Comparison of ENCODE assay signal across 11 cellular contexts in the genomic region with DNA sequence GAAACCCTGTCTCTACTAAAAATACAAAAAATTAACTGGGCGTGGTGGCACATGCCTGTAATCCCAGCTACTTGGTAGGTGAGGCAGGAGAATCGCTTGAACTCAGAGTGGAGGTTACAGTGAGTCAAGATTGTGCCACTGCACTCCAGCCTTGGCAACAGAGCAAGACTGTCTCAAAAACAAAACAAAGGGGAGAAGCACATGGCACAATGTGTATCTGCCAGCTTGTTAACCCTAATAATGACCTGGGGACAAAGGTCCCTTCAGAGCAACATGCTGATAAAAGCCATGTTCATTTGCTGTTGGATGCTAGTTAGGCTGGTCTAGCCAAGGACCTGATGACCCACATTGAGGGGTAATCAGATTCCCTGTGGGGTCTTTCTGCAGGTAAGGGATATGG. TPM values are rescaled to one million over a fixed set of nuclear protein-coding genes. Genes with fewer than 3 reads are reported as not detected.
"Had no signal": no experiment of that assay in that cellular context is flagged by ENCODE, and none has a peak within 500 bp of the region (broad histone marks: within the 10 kb centered on the region; RNA-seq: fewer than 3 reads in every experiment).

No MANE protein-coding gene starts in this region.

RNA-seq across cellular contexts. Expression of a gene that starts 11.2 kb away (rescaled TPM):
- total RNA-seq: OCI-LY7, PC-3, PC-9, Peyer's patch, Right ventricle myocardium inferior, Right ventricle myocardium superior, RPMI7951, SJCRH30, SJSA1, SK-MEL-5 had no signal
- polyA plus RNA-seq: SK-N-SH had no signal

RNA-seq across cellular contexts. Expression of a gene that starts 16.5 kb away (rescaled TPM):
- total RNA-seq: OCI-LY7, PC-3, PC-9, Peyer's patch, Right ventricle myocardium inferior, Right ventricle myocardium superior, RPMI7951, SJCRH30, SJSA1, SK-MEL-5 had no signal
- polyA plus RNA-seq: SK-N-SH had no signal

RNA-seq across cellular contexts. Expression of a gene that starts 31.8 kb away (rescaled TPM):
- total RNA-seq: OCI-LY7, PC-3, PC-9, Peyer's patch, Right ventricle myocardium inferior, Right ventricle myocardium superior, RPMI7951, SJCRH30, SJSA1, SK-MEL-5 had no signal
- polyA plus RNA-seq: SK-N-SH had no signal

RNA-seq across cellular contexts. Expression of a gene that starts 51.2 kb away (rescaled TPM):
- total RNA-seq: OCI-LY7, PC-3, PC-9, Peyer's patch, Right ventricle myocardium inferior, Right ventricle myocardium superior, RPMI7951, SJCRH30, SJSA1, SK-MEL-5 had no signal
- polyA plus RNA-seq: SK-N-SH had no signal

RNA-seq across cellular contexts. Expression of a gene that starts 53.8 kb away (rescaled TPM):
- total RNA-seq: OCI-LY7, PC-3, PC-9, Peyer's patch, Right ventricle myocardium inferior, Right ventricle myocardium superior, RPMI7951, SJCRH30, SJSA1, SK-MEL-5 had no signal
- polyA plus RNA-seq: SK-N-SH had no signal
